ENCODE assay signal across 1 cellular context in genomic region chr2:55111230-55111569, GRCh38.
TF ChIP-seq lines count a peak whose summit lies in the region.

No MANE protein-coding gene starts in this region.

TF ChIP-seq in HepG2, 621 proteins besides CTCF, POLR2A, EP300 and RAD21 (continued from another document):
- TF ChIP-seq CBX2 (IDR thresholded peaks at IDR 0.05; ENCODE audit: low read depth, low read length) (0 out of 2 replicates have a peak, but pooled peaks have one; percentile 27), CBX2 (CRISPR knock-in tag; IDR thresholded peaks at IDR 0.05; ENCODE audit: low read depth) (no peak), ZNF280D (CRISPR knock-in tag; IDR thresholded peaks at IDR 0.05) (no peak)
